Comparison of ENCODE assay signal across 16 cellular contexts in the genomic region with DNA sequence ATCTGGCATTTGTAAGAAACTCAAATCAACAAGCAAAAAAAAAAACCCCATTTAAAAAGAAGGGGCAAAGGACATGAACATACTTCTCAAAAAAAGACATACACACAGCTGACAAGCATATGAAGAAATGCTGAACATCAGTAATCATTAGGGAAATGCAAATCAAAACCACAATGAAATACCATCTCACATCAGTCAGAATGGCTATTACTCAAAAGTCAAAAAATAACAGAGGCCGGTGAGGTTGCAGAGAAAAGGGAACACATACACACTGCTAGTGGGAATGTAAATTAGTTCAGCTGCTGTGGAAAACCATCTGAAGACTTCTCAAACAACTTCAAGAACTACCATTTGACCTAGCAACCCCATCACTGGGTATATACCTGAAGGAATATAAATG.
DNase-seq lines count a peak whose midpoint lies in the region; ATAC-seq lines count a peak whose summit lies in the region.
"Had no signal": no experiment of that assay in that cellular context is flagged by ENCODE, and none has a peak within 500 bp of the region (broad histone marks: within the 10 kb centered on the region; RNA-seq: fewer than 3 reads in every experiment).

No MANE protein-coding gene starts in this region.

- no peak overlapping the region for H3K9ac ChIP-seq in GM23248

- no peak overlapping the region for H2AFZ ChIP-seq in GM23248

- H3K27ac Mint-ChIP-seq in natural killer cell treated with Interleukin-12 subunit alpha and Interleukin-12 subunit beta and Interleukin-15 and Interleukin-18, amount 100 ng/mL, for 72 hours: no peak overlapping the region
- H3K27ac Mint-ChIP-seq: IgD-negative memory B cell, natural killer cell had no signal

- H3K4me3 ChIP-seq in GM23248: no peak overlapping the region
- H3K4me3 ChIP-seq: colonic mucosa had no signal

- no peaks in the 10 kb centered on the region for H3K27me3 ChIP-seq in GM23248 (replicated peaks; ENCODE audit: insufficient read depth)
- H3K27me3 ChIP-seq: colonic mucosa had no signal

- no peaks in the 10 kb centered on the region for H3K36me3 ChIP-seq in GM23248 (ENCODE audit: low read depth)
- H3K36me3 ChIP-seq: colonic mucosa had no signal

- no peaks in the 10 kb centered on the region for H3K36me3 Mint-ChIP-seq in natural killer cell treated with Interleukin-12 subunit alpha and Interleukin-12 subunit beta and Interleukin-15 and Interleukin-18, amount 100 ng/mL, for 72 hours
- H3K36me3 Mint-ChIP-seq: IgD-negative memory B cell, natural killer cell had no signal

- ATAC-seq in GM18511 (IDR thresholded peaks at IDR 0.05; ENCODE audit: unreplicated experiment): peak; percentile 79
- ATAC-seq in HG03558 (IDR thresholded peaks at IDR 0.05; ENCODE audit: extremely low read depth, unreplicated experiment): peak; percentile 73
- no peak for ATAC-seq in natural killer cell treated with Interleukin-12 subunit alpha and Interleukin-12 subunit beta and Interleukin-15 and Interleukin-18, amount 100 ng/mL, for 72 hours
- ATAC-seq: natural killer cell had no signal

- no peaks in the 10 kb centered on the region for H3K9me2 ChIP-seq in GM23248 (ENCODE audit: insufficient read depth)

- no peak overlapping the region for H3K4me3 Mint-ChIP-seq in natural killer cell treated with Interleukin-12 subunit alpha and Interleukin-12 subunit beta and Interleukin-15 and Interleukin-18, amount 100 ng/mL, for 72 hours
- H3K4me3 Mint-ChIP-seq: IgD-negative memory B cell, natural killer cell had no signal

- DNase-seq in GM23248 (no peak), kidney glomerular epithelial cell (lab: John Stamatoyannopoulos, UW) (peak; percentile 34), DMS153 treated with DMSO at 0.1 percent for 48 hours (lab: John Stamatoyannopoulos, UW; ENCODE audit: unreplicated experiment) (no peak), NCI-H510A (lab: John Stamatoyannopoulos, UW) (no peak), NCI-H146 treated with DMSO at 0.1 percent for 48 hours (lab: John Stamatoyannopoulos, UW; ENCODE audit: unreplicated experiment) (no peak)
- DNase-seq in natural killer cell treated with Interleukin-12 subunit alpha and Interleukin-12 subunit beta and Interleukin-15 and Interleukin-18, amount 100 ng/mL, for 72 hours (ENCODE audit: low spot score): no peak
- DNase-seq: activated naive CD4-positive, alpha-beta T cell; AML-193; colonic mucosa; GDM1; islet precursor cell; natural killer cell; NCI-H2107 had no signal

- H3K4me1 Mint-ChIP-seq in natural killer cell treated with Interleukin-12 subunit alpha and Interleukin-12 subunit beta and Interleukin-15 and Interleukin-18, amount 100 ng/mL, for 72 hours (ENCODE audit: low read depth in 2 of 2): no peaks in the 10 kb centered on the region
- H3K4me1 Mint-ChIP-seq: IgD-negative memory B cell, natural killer cell had no signal

- WGBS in GM23248 (ENCODE audit: low coverage in 1 of 2, low lambda C conversion rate in 2 of 2, missing lambda C conversion rate in 2 of 2), 2 experiments: 32 to 45% methylated on average over 1 of the region's 1 CpG

- no peaks in the 10 kb centered on the region for H4K20me1 ChIP-seq in GM23248 (ENCODE audit: insufficient read depth)

- no peak overlapping the region for H3K27ac ChIP-seq in GM23248
- H3K27ac ChIP-seq: colonic mucosa had no signal

- H3F3A ChIP-seq in GM23248 (ENCODE audit: insufficient read depth): peaks cover 8% of the 10 kb centered on the region

- no peaks in the 10 kb centered on the region for H3K79me2 ChIP-seq in GM23248 (ENCODE audit: insufficient read depth)

- in situ Hi-C loops in GM23248 (cut with MboI): no loop called here

- H3K9me3 Mint-ChIP-seq in natural killer cell treated with Interleukin-12 subunit alpha and Interleukin-12 subunit beta and Interleukin-15 and Interleukin-18, amount 100 ng/mL, for 72 hours: no peaks in the 10 kb centered on the region
- H3K9me3 Mint-ChIP-seq: IgD-negative memory B cell, natural killer cell had no signal

- no peaks in the 10 kb centered on the region for H3K9me3 ChIP-seq in GM23248 (ENCODE audit: low read depth)
- H3K9me3 ChIP-seq: colonic mucosa had no signal

- H3K4me2 ChIP-seq in GM23248 (ENCODE audit: unreplicated experiment): peak overlapping the region; percentile 11

- peaks cover 6% of the 10 kb centered on the region for H3K4me1 ChIP-seq in GM23248 (ENCODE audit: insufficient read depth)
- H3K4me1 ChIP-seq: colonic mucosa had no signal

- peaks cover 11 to 27% of the 10 kb centered on the region in 2 donors for H3K27me3 Mint-ChIP-seq in natural killer cell treated with Interleukin-12 subunit alpha and Interleukin-12 subunit beta and Interleukin-15 and Interleukin-18, amount 100 ng/mL, for 72 hours
- H3K27me3 Mint-ChIP-seq: IgD-negative memory B cell had no signal

Comparison
In these comparisons a context has a peak if more than half of its experiments do, and no peak if none do; other contexts are left out.
1. ATAC-seq: peak in GM18511 (single experiment) and HG03558 (single experiment); none in natural killer cell treated with Interleukin-12 subunit alpha and Interleukin-12 subunit beta and Interleukin-15 and Interleukin-18, amount 100 ng/mL, for 72 hours (0 of 2).